ENCODE assay signal across 1 cellular context in genomic region chrX:41144873-41145272, GRCh38.
TF ChIP-seq lines count a peak whose summit lies in the region.

No MANE protein-coding gene starts in this region.

TF ChIP-seq in GM23338, 12 proteins besides CTCF, POLR2A, EP300 and RAD21 (continued from another document):
- no peak for TF ChIP-seq ETS1 (IDR thresholded peaks at IDR 0.05)
- no peak for TF ChIP-seq STAT1 (IDR thresholded peaks at IDR 0.05; ENCODE audit: unreplicated experiment)
- no peak for TF ChIP-seq JUNB (IDR thresholded peaks at IDR 0.05; ENCODE audit: unreplicated experiment)
- TF ChIP-seq REST (IDR thresholded peaks at IDR 0.05; ENCODE audit: unreplicated experiment): no peak
TF ChIP-seq in GM23338: peak in this region for 0.
